ENCODE assay signal across 8 cellular contexts in genomic region chr5:175464414-175465233, GRCh38. TPM values are rescaled to one million over a fixed set of nuclear protein-coding genes. Genes with fewer than 3 reads are reported as not detected.
DNase-seq lines count a peak whose midpoint lies in the region; ATAC-seq and TF ChIP-seq lines count a peak whose summit lies in the region.

No MANE protein-coding gene starts in this region.

- CTCF ChIA-PET in activated CD4-positive, alpha-beta T cell treated with anti-CD3 and anti-CD28 coated beads, Interleukin-2, amount 10 ng/mL, durations not matched to agents 7 days and 5 days (lab: Charles Lee), result interaction anchor here (0.5 to 2.9 kb wide), 14 partner anchors 9 to 905 kb away, joined by 3 to 31 read pairs (median 4); partner anchors contain the start of gene SFXN1
- CTCF ChIA-PET in naive thymus-derived CD4-positive, alpha-beta T cell (lab: Charles Lee), result interaction anchor here (0.6 to 2.2 kb wide), 10 partner anchors 11 to 1075 kb away, joined by 3 to 13 read pairs (median 4); partner anchors contain the start of gene SFXN1

- peaks cover 4% of the 10 kb centered on the region for H3K4me1 Mint-ChIP-seq in CD14-positive monocyte
- H3K4me1 Mint-ChIP-seq in activated CD4-positive, alpha-beta T cell treated with anti-CD3 and anti-CD28 coated beads, Interleukin-2, amount 10 ng/mL, durations not matched to agents 7 days and 5 days, result peaks cover 9% of the 10 kb centered on the region
- H3K4me1 Mint-ChIP-seq in naive thymus-derived CD4-positive, alpha-beta T cell, result peaks cover 5 to 24% (median 15%) of the 10 kb centered on the region in 7 donors

- peaks cover 18 to 24% (median 20%) of the 10 kb centered on the region in 3 donors for H3K27me3 Mint-ChIP-seq in CD14-positive monocyte (ENCODE audit: low read depth in 3 of 3)
- peaks cover 14% of the 10 kb centered on the region for H3K27me3 Mint-ChIP-seq in activated CD4-positive, alpha-beta T cell treated with anti-CD3 and anti-CD28 coated beads, Interleukin-2, amount 10 ng/mL, durations not matched to agents 7 days and 5 days
- peaks cover 0 to 3% (median 0%) of the 10 kb centered on the region in 5 donors for H3K27me3 Mint-ChIP-seq in naive thymus-derived CD4-positive, alpha-beta T cell

- H3K4me3 ChIP-seq in naive thymus-derived CD4-positive, alpha-beta T cell (ENCODE audit: low read length), result no peak overlapping the region
- H3K4me3 ChIP-seq in thoracic aorta, result no peak overlapping the region

- H3K36me3 ChIP-seq in naive thymus-derived CD4-positive, alpha-beta T cell (ENCODE audit: control insufficient read depth in 2 of 3, insufficient read depth in 3 of 3, low read length in 3 of 3), result no peaks in the 10 kb centered on the region
- H3K36me3 ChIP-seq in thoracic aorta, result no peaks in the 10 kb centered on the region

- POLR2A ChIA-PET in activated CD4-positive, alpha-beta T cell treated with anti-CD3 and anti-CD28 coated beads, Interleukin-2, amount 10 ng/mL, durations not matched to agents 7 days and 5 days (lab: Charles Lee), result interaction anchor here (0.6 to 0.9 kb wide), 2 partner anchors 14 to 38 kb away, joined by 5 to 14 read pairs; partner anchors contain the start of gene SFXN1
- POLR2A ChIA-PET in naive thymus-derived CD4-positive, alpha-beta T cell (lab: Charles Lee), result interaction anchor here (0.5 to 2.6 kb wide), 5 partner anchors 11 to 275 kb away, joined by 3 to 9 read pairs (median 5); partner anchors contain the start of gene SFXN1

- peak; percentile 97 for ATAC-seq in GM18909 (IDR thresholded peaks at IDR 0.05; ENCODE audit: poor library complexity, unreplicated experiment)
- ATAC-seq in HG03097 (IDR thresholded peaks at IDR 0.05; ENCODE audit: low FRiP score, unreplicated experiment), result peak; percentile 96
- ATAC-seq in naive thymus-derived CD4-positive, alpha-beta T cell, result peak; percentile 93
- ATAC-seq in thoracic aorta (ENCODE audit: insufficient number of reproducible peaks, low FRiP score, low read depth), result peak; percentile 42

- peaks cover 0 to 8% of the 10 kb centered on the region in 2 donors for H3K4me1 ChIP-seq in naive thymus-derived CD4-positive, alpha-beta T cell (ENCODE audit: control insufficient read depth in 2 of 2, insufficient read depth in 2 of 2, low read length in 2 of 2)
- peaks cover 0 to 7% of the 10 kb centered on the region in 2 donors for H3K4me1 ChIP-seq in thoracic aorta (ENCODE audit: control insufficient read depth in 1 of 2, low read depth in 2 of 2)

- DNase-seq in CD14-positive monocyte (ENCODE audit: low spot score) (no peak), NCI-H460 (ENCODE audit: extremely low read depth, low read depth) (peak; percentile 45), ecto neural progenitor cell (ENCODE audit: low spot score) (peak; percentile 72), thoracic aorta (ENCODE audit: low spot score) (no peak)
- DNase-seq in activated CD4-positive, alpha-beta T cell treated with anti-CD3 and anti-CD28 coated beads, Interleukin-2, amount 10 ng/mL, durations not matched to agents 7 days and 5 days, result peak; percentile 80
- peak; percentile 28 to 66 (median 61) for DNase-seq in naive thymus-derived CD4-positive, alpha-beta T cell

- H3K9me3 Mint-ChIP-seq in CD14-positive monocyte, result no peaks in the 10 kb centered on the region
- no peaks in the 10 kb centered on the region for H3K9me3 Mint-ChIP-seq in activated CD4-positive, alpha-beta T cell treated with anti-CD3 and anti-CD28 coated beads, Interleukin-2, amount 10 ng/mL, durations not matched to agents 7 days and 5 days
- H3K9me3 Mint-ChIP-seq in naive thymus-derived CD4-positive, alpha-beta T cell, result no peaks in the 10 kb centered on the region

- no peaks in the 10 kb centered on the region for H3K27me3 ChIP-seq in naive thymus-derived CD4-positive, alpha-beta T cell (ENCODE audit: control insufficient read depth in 2 of 2, insufficient read depth in 2 of 2, low read length in 2 of 2)
- no peaks in the 10 kb centered on the region for H3K27me3 ChIP-seq in thoracic aorta (replicated peaks; ENCODE audit: insufficient read depth)

- H3K4me3 Mint-ChIP-seq in CD14-positive monocyte, result peak overlapping the region in 1 of 2 donors; percentile 8
- no peak overlapping the region for H3K4me3 Mint-ChIP-seq in activated CD4-positive, alpha-beta T cell treated with anti-CD3 and anti-CD28 coated beads, Interleukin-2, amount 10 ng/mL, durations not matched to agents 7 days and 5 days
- peak overlapping the region in 9 of 10 donors; percentile 2 to 77 (median 42) for H3K4me3 Mint-ChIP-seq in naive thymus-derived CD4-positive, alpha-beta T cell

- no peaks in the 10 kb centered on the region for H3K9me3 ChIP-seq in naive thymus-derived CD4-positive, alpha-beta T cell (ENCODE audit: control insufficient read depth in 2 of 3, low read length in 3 of 3)
- no peaks in the 10 kb centered on the region for H3K9me3 ChIP-seq in thoracic aorta

- no peak overlapping the region for H3K27ac ChIP-seq in naive thymus-derived CD4-positive, alpha-beta T cell (ENCODE audit: low read depth, low read length)
- H3K27ac ChIP-seq in thoracic aorta, result no peak overlapping the region

- H3K36me3 Mint-ChIP-seq in CD14-positive monocyte, result no peaks in the 10 kb centered on the region
- H3K36me3 Mint-ChIP-seq in activated CD4-positive, alpha-beta T cell treated with anti-CD3 and anti-CD28 coated beads, Interleukin-2, amount 10 ng/mL, durations not matched to agents 7 days and 5 days (ENCODE audit: low read depth), result no peaks in the 10 kb centered on the region
- H3K36me3 Mint-ChIP-seq in naive thymus-derived CD4-positive, alpha-beta T cell, result no peaks in the 10 kb centered on the region

- peak overlapping the region in 1 of 7 donors; percentile 16 for H3K27ac Mint-ChIP-seq in CD14-positive monocyte
- peak overlapping the region; percentile 65 for H3K27ac Mint-ChIP-seq in activated CD4-positive, alpha-beta T cell treated with anti-CD3 and anti-CD28 coated beads, Interleukin-2, amount 10 ng/mL, durations not matched to agents 7 days and 5 days
- peak overlapping the region in 7 of 9 donors; percentile 4 to 82 (median 19) for H3K27ac Mint-ChIP-seq in naive thymus-derived CD4-positive, alpha-beta T cell

- peak; percentile 74 for TF ChIP-seq CTCF in CD14-positive monocyte (IDR thresholded peaks at IDR 0.05)
- TF ChIP-seq CTCF in thoracic aorta (IDR thresholded peaks at IDR 0.05), result peak; percentile 68

- intact Hi-C loops in CD14-positive monocyte (cut with micrococcal nuclease), result no loop called here
- intact Hi-C loops in naive thymus-derived CD4-positive, alpha-beta T cell (cut with micrococcal nuclease), result loop anchor here (1.0 to 5.0 kb wide), 3 partner anchors 14 to 512 kb away; partner anchors contain the start of gene SFXN1 (in 2 of the 2)

RNA-seq across cellular contexts. Expression of gene SFXN1, which starts 13.7 kb away (rescaled TPM):
- 10 to 100 TPM in 1 of 2 donors, 1 to 10 TPM in 1; 5.8 to 10.3 TPM for polyA plus RNA-seq in CD14-positive monocyte
- total RNA-seq in NCI-H460 (2014; rRNA removed; shearing (Covaris generic)), result 105 and 114 TPM in 2 replicates
- 102 and 109 TPM in 2 replicates for polyA plus RNA-seq in NCI-H460 (2014; cell fraction: nucleus; rRNA removed)
- 100 to 1,000 TPM; 149 to 163 TPM for total RNA-seq in activated CD4-positive, alpha-beta T cell treated with anti-CD3 and anti-CD28 coated beads, Interleukin-2, amount 10 ng/mL, durations not matched to agents 7 days and 5 days
- total RNA-seq in naive thymus-derived CD4-positive, alpha-beta T cell, result 100 to 1,000 TPM in 1 of 5 experiments, 10 to 100 TPM in 4; 58.7 to 177 (median 88.9) TPM
- 10 to 100 TPM; 40.2 to 64.0 TPM for polyA plus RNA-seq in naive thymus-derived CD4-positive, alpha-beta T cell
- total RNA-seq in thoracic aorta, result 10 to 100 TPM; 22.9 to 50.8 TPM

RNA-seq across cellular contexts. Expression of gene DRD1, which starts 20.6 kb away (rescaled TPM):
- not detected for polyA plus RNA-seq in CD14-positive monocyte
- not detected in 2 replicates for total RNA-seq in NCI-H460 (2014; rRNA removed; shearing (Covaris generic))
- polyA plus RNA-seq in NCI-H460 (2014; cell fraction: nucleus; rRNA removed), result not detected in 2 replicates
- total RNA-seq in activated CD4-positive, alpha-beta T cell treated with anti-CD3 and anti-CD28 coated beads, Interleukin-2, amount 10 ng/mL, durations not matched to agents 7 days and 5 days, result not detected
- not detected for total RNA-seq in naive thymus-derived CD4-positive, alpha-beta T cell
- not detected for polyA plus RNA-seq in naive thymus-derived CD4-positive, alpha-beta T cell
- under 1 TPM; 0.41 to 0.99 TPM for total RNA-seq in thoracic aorta

Comparison
In these comparisons a context has a peak if more than half of its experiments do, and no peak if none do; other contexts are left out.
1. DNase-seq: peak in NCI-H460 (single experiment), activated CD4-positive, alpha-beta T cell treated with anti-CD3 and anti-CD28 coated beads, Interleukin-2, amount 10 ng/mL, durations not matched to agents 7 days and 5 days (single experiment), ecto neural progenitor cell (single experiment) and naive thymus-derived CD4-positive, alpha-beta T cell (9 of 9); none in CD14-positive monocyte (single experiment) and thoracic aorta (single experiment).
2. ATAC-seq: peak in every context shown above with its lines; median percentile 97 in GM18909; 96 in HG03097; 93 in naive thymus-derived CD4-positive, alpha-beta T cell; 42 in thoracic aorta.
3. intact Hi-C loops: an anchor here in naive thymus-derived CD4-positive, alpha-beta T cell (1.0 to 5.0 kb wide); none called in CD14-positive monocyte.